ENCODE assay signal across 16 cellular contexts in the genomic region with DNA sequence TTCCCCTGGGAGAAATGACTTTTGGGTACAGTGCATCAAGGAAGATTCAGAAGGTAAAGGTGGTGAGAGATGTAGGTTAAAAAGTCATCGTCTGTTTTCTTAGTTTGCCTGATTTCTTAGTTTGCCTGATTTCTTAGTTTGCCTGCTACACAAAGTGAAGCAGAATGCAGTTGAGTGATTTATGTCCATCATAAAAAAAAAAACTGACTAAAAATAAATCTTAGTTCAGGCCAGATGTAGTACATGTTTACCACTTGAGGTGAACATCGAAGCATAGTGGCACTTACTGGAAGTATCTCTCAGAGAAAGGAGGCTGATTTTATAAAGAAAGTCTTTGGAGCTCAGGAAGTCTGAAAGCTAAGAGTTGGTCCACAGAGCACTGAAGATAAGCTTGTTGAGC.
A peak's percentile ranks its signal among the peaks of the same experiment; 100 is the strongest.
DNase-seq lines count a peak whose midpoint lies in the region; ATAC-seq, FAIRE-seq and TF ChIP-seq lines count a peak whose summit lies in the region.
"Had no signal": no experiment of that assay in that cellular context is flagged by ENCODE, and none has a peak within 500 bp of the region (broad histone marks: within the 10 kb centered on the region; RNA-seq: fewer than 3 reads in every experiment).

No MANE protein-coding gene starts in this region.

- H3K9me3 ChIP-seq in HepG2 (ENCODE audit: low read length) (no peaks in the 10 kb centered on the region), right lobe of liver (no peaks in the 10 kb centered on the region), thyroid gland (no peaks in the 10 kb centered on the region), prostate gland (no peaks in the 10 kb centered on the region)
- H3K9me3 ChIP-seq: SK-N-SH had no signal

- no peaks in the 10 kb centered on the region for H4K20me1 ChIP-seq in HepG2 (ENCODE audit: insufficient read depth, low read length)

- no peak overlapping the region for H3K4me3 Mint-ChIP-seq in central memory CD8-positive, alpha-beta T cell
- H3K4me3 Mint-ChIP-seq: T-cell had no signal

- peaks cover 27% of the 10 kb centered on the region for H3K4me1 Mint-ChIP-seq in central memory CD8-positive, alpha-beta T cell

- TF ChIP-seq POLR2A in HepG2 (IDR thresholded peaks at IDR 0.05; ENCODE audit: insufficient read depth in 1 of 2, low read depth in 2 of 2, low read length in 2 of 2), result no peak
- TF ChIP-seq POLR2A in right lobe of liver (IDR thresholded peaks at IDR 0.05), result no peak
- no peak for TF ChIP-seq POLR2A in thyroid gland (IDR thresholded peaks at IDR 0.05)
- TF ChIP-seq POLR2A in prostate gland (IDR thresholded peaks at IDR 0.05), result no peak

- FAIRE-seq in HepG2 (lab: Jason Lieb, UNC), result no peak

- H3K27ac ChIP-seq in HepG2 (ENCODE audit: extremely low read length, insufficient read depth, low read length) (peak overlapping the region; percentile 62), right lobe of liver (no peak overlapping the region), thyroid gland (peak overlapping the region; percentile 50 to 81 (median 63)), prostate gland (no peak overlapping the region)

- no peak overlapping the region for H2AFZ ChIP-seq in HepG2 (ENCODE audit: low read length)

- in situ Hi-C loops in HepG2 (cut with HindIII; ENCODE audit: extremely low pct_ligation_motif_present, low pct_unique_long_range_greater_than_20kb), result no loop called here

- H3K27me3 ChIP-seq in HepG2 (ENCODE audit: control insufficient read depth in 1 of 2, insufficient read depth in 2 of 2, low read length in 2 of 2) (no peaks in the 10 kb centered on the region), right lobe of liver (no peaks in the 10 kb centered on the region), thyroid gland (no peaks in the 10 kb centered on the region), prostate gland (replicated peaks; ENCODE audit: insufficient read depth) (no peaks in the 10 kb centered on the region)

- H3K36me3 ChIP-seq in HepG2 (replicated peaks in 1 of 2; ENCODE audit: control insufficient read depth in 1 of 2, insufficient read depth in 2 of 2, low read length in 2 of 2), result peaks cover 0 to 3% of the 10 kb centered on the region in 2 experiments; a peak in 1 of 5 replicates
- no peaks in the 10 kb centered on the region for H3K36me3 ChIP-seq in right lobe of liver
- H3K36me3 ChIP-seq in thyroid gland, result no peaks in the 10 kb centered on the region
- H3K36me3 ChIP-seq in prostate gland, result no peaks in the 10 kb centered on the region

- BruUV-seq in HepG2 (replicated peaks; lab: Mats Ljungman, UMichigan), result no TSS peak

- ATAC-seq in HepG2 (no peak), right lobe of liver (no peak), GM21737 (IDR thresholded peaks at IDR 0.05; ENCODE audit: unreplicated experiment) (no peak)
- ATAC-seq in central memory CD8-positive, alpha-beta T cell (replicated peaks; ENCODE audit: extremely low read depth, poor library complexity, severe bottlenecking), result no peak
- ATAC-seq: HCT116, T-cell had no signal

- no peak overlapping the region for H3K9ac ChIP-seq in HepG2 (ENCODE audit: insufficient read depth, low read depth, low read length)
- H3K9ac ChIP-seq: SK-N-SH had no signal

- H3K79me2 ChIP-seq in HepG2 (ENCODE audit: insufficient read depth, low read length), result peaks cover 33% of the 10 kb centered on the region

- TF ChIP-seq EP300 in HepG2 (IDR thresholded peaks at IDR 0.05; ENCODE audit: low read depth in 2 of 2, low read length in 2 of 2) (no peak), HepG2 (CRISPR knock-in tag; IDR thresholded peaks at IDR 0.05; ENCODE audit: borderline replicate concordance) (no peak)

- no peak for TF ChIP-seq CTCF in HepG2 (CRISPR knock-in tag; IDR thresholded peaks at IDR 0.05)
- no peak for TF ChIP-seq CTCF in right lobe of liver (IDR thresholded peaks at IDR 0.05)
- no peak for TF ChIP-seq CTCF in thyroid gland (IDR thresholded peaks at IDR 0.05)
- TF ChIP-seq CTCF in prostate gland (IDR thresholded peaks at IDR 0.05), result no peak

- H3K27ac Mint-ChIP-seq in central memory CD8-positive, alpha-beta T cell (ENCODE audit: low read depth), result peak overlapping the region; percentile 3

- POLR2A ChIA-PET in HepG2 (lab: Yijun Ruan, JAX), result no interaction called here
- POLR2A ChIA-PET in HEK293T (lab: Yijun Ruan, JAX), result no interaction called here

- DNase-seq in HepG2 (ENCODE audit: low spot score) (no peak), right lobe of liver (no peak), HEK293T (ENCODE audit: extremely low spot score) (no peak), thyroid gland (no peak), prostate gland (ENCODE audit: low spot score) (no peak)
- no peak for DNase-seq in central memory CD8-positive, alpha-beta T cell (ENCODE audit: low spot score in 2 of 2)
- DNase-seq in NK-92 treated with Interleukin-12 subunit alpha and Interleukin-12 subunit beta, amount 100 ng/mL, for 24 hours (lab: John Stamatoyannopoulos, UW), result no peak
- DNase-seq: KBM-7, NCI-H1048, NCI-H1436 treated with DMSO at 0.1 percent for 48 hours, NCI-H2081 treated with DMSO at 0.1 percent for 48 hours, SHP77, T-cell had no signal

- H3K27me3 Mint-ChIP-seq in central memory CD8-positive, alpha-beta T cell, result no peaks in the 10 kb centered on the region
- H3K27me3 Mint-ChIP-seq: T-cell had no signal

- H3K4me1 ChIP-seq in HepG2 (ENCODE audit: insufficient read depth, low read length) (peaks cover 96% of the 10 kb centered on the region), right lobe of liver (peaks cover 0 to 50% (median 19%) of the 10 kb centered on the region in 4 donors), thyroid gland (peaks cover 42 to 49% of the 10 kb centered on the region in 2 donors), prostate gland (replicated peaks) (no peaks in the 10 kb centered on the region)

- H3K4me3 ChIP-seq in HepG2 (replicated peaks in 1 of 3; ENCODE audit: insufficient read depth in 1 of 3, low read depth in 2 of 3, low read length in 3 of 3) (no peak overlapping the region), right lobe of liver (no peak overlapping the region), thyroid gland (replicated peaks in 1 of 3) (no peak overlapping the region), prostate gland (no peak overlapping the region)

- peaks cover 10% of the 10 kb centered on the region for H3K36me3 Mint-ChIP-seq in central memory CD8-positive, alpha-beta T cell (ENCODE audit: insufficient read depth)

- no peaks in the 10 kb centered on the region for H3K9me3 Mint-ChIP-seq in central memory CD8-positive, alpha-beta T cell
- H3K9me3 Mint-ChIP-seq: T-cell had no signal

- intact Hi-C loops in HepG2 (cut with micrococcal nuclease; ENCODE audit: unreplicated experiment), result loop anchor here (10.0 kb wide), 1 partner anchor 84 kb away; no protein-coding TSS in a partner anchor
- intact Hi-C loops in right lobe of liver (cut with DNase I), result no loop called here
- intact Hi-C loops in thyroid gland (cut with DNase I), result no loop called here
- intact Hi-C loops in prostate gland (cut with DNase I), result no loop called here

- 85% methylated on average over 2 of the region's 2 CpGs for WGBS in HepG2 (ENCODE audit: low lambda C conversion rate)
- 87% methylated on average over 2 of the region's 2 CpGs for WGBS in right lobe of liver (ENCODE audit: insufficient coverage, low coverage, low lambda C conversion rate, missing lambda C conversion rate)
- 65 to 70% methylated on average over 2 of the region's 2 CpGs for WGBS in thyroid gland, 2 donors
- 74% methylated on average over 2 of the region's 2 CpGs for WGBS in prostate gland

- CTCF ChIA-PET in HepG2 (lab: Yijun Ruan, JAX; ENCODE audit: low intra/inter-chr PET ratio, low total read pairs) (no interaction called here), HEK293T (lab: Yijun Ruan, JAX) (interaction anchor here (0.8 kb wide), 1 partner anchor 18 kb away, joined by 6 read pairs; no protein-coding TSS in a partner anchor)

- H3K4me2 ChIP-seq in HepG2 (ENCODE audit: low read depth, low read length), result no peak overlapping the region
- H3K4me2 ChIP-seq: SK-N-SH had no signal

- TF ChIP-seq RAD21 in HepG2 (CRISPR knock-in tag; IDR thresholded peaks at IDR 0.05), result no peak

TF ChIP-seq in HepG2, 621 proteins besides CTCF, POLR2A, EP300 and RAD21:
- TF ChIP-seq AGO2 (optimal IDR thresholded peaks at IDR 0.05; ENCODE audit: low read depth, low read length) (no peak), SP2 (CRISPR knock-in tag; IDR thresholded peaks at IDR 0.05) (no peak), ZNF317 (CRISPR knock-in tag; IDR thresholded peaks at IDR 0.05) (no peak)

TF ChIP-seq in HEK293T, 16 proteins besides CTCF, POLR2A, EP300 and RAD21:
- TF ChIP-seq ELF4 (IDR thresholded peaks at IDR 0.05), result no peak
- no peak for TF ChIP-seq FOXM1 (IDR thresholded peaks at IDR 0.05; ENCODE audit: borderline replicate concordance)
- TF ChIP-seq, protein P1, sequence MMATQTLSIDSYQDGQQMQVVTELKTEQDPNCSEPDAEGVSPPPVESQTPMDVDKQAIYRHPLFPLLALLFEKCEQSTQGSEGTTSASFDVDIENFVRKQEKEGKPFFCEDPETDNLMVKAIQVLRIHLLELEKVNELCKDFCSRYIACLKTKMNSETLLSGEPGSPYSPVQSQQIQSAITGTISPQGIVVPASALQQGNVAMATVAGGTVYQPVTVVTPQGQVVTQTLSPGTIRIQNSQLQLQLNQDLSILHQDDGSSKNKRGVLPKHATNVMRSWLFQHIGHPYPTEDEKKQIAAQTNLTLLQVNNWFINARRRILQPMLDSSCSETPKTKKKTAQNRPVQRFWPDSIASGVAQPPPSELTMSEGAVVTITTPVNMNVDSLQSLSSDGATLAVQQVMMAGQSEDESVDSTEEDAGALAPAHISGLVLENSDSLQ (IDR thresholded peaks at IDR 0.05), result peak; percentile 54
- TF ChIP-seq BHLHE40 (IDR thresholded peaks at IDR 0.05; ENCODE audit: borderline replicate concordance), result no peak

Comparison
In these comparisons a context has a peak if more than half of its experiments do, and no peak if none do; other contexts are left out.
1. H3K27ac ChIP-seq: peak in HepG2 (single experiment) and thyroid gland (3 of 3); none in right lobe of liver (0 of 3) and prostate gland (0 of 2).